In the genomic region with DNA sequence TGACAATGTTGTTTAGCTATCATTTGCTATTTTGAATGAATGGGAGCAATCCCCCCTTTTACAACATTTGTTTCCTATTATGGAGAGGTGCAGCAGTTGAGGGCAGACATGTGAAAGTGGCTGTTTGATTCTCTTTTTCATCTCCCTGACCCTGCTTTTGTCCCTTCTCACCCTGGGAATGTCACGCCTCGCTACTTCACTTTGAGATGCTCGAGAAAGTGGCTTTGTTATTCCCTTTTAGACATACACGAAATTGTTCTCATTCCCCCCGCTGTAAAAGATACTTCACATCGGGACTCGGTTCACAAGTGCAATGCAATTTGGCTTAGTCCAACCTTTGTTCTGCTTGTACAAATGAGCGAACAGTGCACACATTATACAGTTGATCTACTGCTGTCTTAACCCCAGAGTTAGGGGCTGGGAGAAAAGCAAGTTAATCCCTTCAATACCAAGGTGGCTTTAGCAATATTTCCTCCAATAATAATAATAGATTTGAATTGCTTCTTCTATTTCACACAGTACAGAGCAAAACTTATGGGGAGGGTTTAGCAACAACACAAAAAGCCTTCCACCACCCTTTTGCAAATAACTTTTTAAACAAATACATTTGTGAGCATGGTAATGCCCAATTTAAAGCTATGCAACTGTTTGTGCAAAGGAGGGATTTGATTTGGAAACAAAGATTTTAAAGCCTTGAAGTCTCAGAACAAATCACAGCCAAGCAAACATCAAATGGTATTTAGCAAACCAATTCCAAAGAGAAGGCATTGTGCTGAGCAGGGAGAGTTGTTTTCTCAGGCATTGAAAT, we compare ENCODE assay signal across 19 cellular contexts. TPM values are rescaled to one million over a fixed set of nuclear protein-coding genes. Genes with fewer than 3 reads are reported as not detected.
A peak's percentile ranks its signal among the peaks of the same experiment; 100 is the strongest.
DNase-seq lines count a peak whose midpoint lies in the region; ATAC-seq and TF ChIP-seq lines count a peak whose summit lies in the region.
"Had no signal": no experiment of that assay in that cellular context is flagged by ENCODE, and none has a peak within 500 bp of the region (broad histone marks: within the 10 kb centered on the region; RNA-seq: fewer than 3 reads in every experiment).

No MANE protein-coding gene starts in this region.

- H3K79me2 ChIP-seq in DND-41 (ENCODE audit: insufficient read depth, low read length) = no peaks in the 10 kb centered on the region

- intact Hi-C loops in CD4-positive, alpha-beta T cell (cut with DNase I, micrococcal nuclease) = loop anchor here (5.0 to 10.0 kb wide), 5 partner anchors 81 to 576 kb away; a partner anchor contains a TSS

- peaks cover 11% of the 10 kb centered on the region for H3K9me3 ChIP-seq in CD4-positive, alpha-beta T cell (ENCODE audit: control insufficient read depth, low read length)
- H3K9me3 ChIP-seq in DND-41 (ENCODE audit: insufficient read depth, low read length, severe bottlenecking) (no peaks in the 10 kb centered on the region), iPS-15b (ENCODE audit: control insufficient read depth, insufficient read depth, low read length) (no peaks in the 10 kb centered on the region)
- H3K9me3 ChIP-seq: BE2C had no signal

- peak overlapping the region; percentile 34 for H3K4me3 Mint-ChIP-seq in CD4-positive, alpha-beta T cell
- H3K4me3 Mint-ChIP-seq: activated T-cell treated with anti-CD3 and anti-CD28 coated beads, Interleukin-2, amount 50 U/mL, for 24 hours had no signal

- no peak for TF ChIP-seq CTCF in CD4-positive, alpha-beta T cell (IDR thresholded peaks at IDR 0.05)
- no peak for TF ChIP-seq CTCF in DND-41 (IDR thresholded peaks at IDR 0.05; ENCODE audit: borderline replicate concordance, extremely low read depth, low read length, poor library complexity, severe bottlenecking)

- POLR2A ChIA-PET in CD4-positive, alpha-beta T cell (lab: Charles Lee) = interaction anchor here (0.7 to 2.2 kb wide), 4 partner anchors 8 to 129 kb away, joined by 3 to 9 read pairs (median 4); no protein-coding TSS in a partner anchor

- no peak for DNase-seq in CD4-positive, alpha-beta T cell
- DNase-seq in DND-41 (no peak), NCI-H345 (lab: John Stamatoyannopoulos, UW) (peak; percentile 57), putamen (ENCODE audit: low spot score) (no peak), iPS-NIHi11 (ENCODE audit: low spot score) (no peak)
- DNase-seq in activated effector memory CD4-positive, alpha-beta T cell treated with anti-CD3 and anti-CD28 coated beads, Interleukin-2, amount 50 U/mL, for 16 hours = no peak
- DNase-seq: activated T-cell treated with anti-CD3 and anti-CD28 coated beads, Interleukin-2, amount 50 U/mL, for 24 hours; amygdala; BE2C; kidney glomerular epithelial cell; NCI-H1105 treated with DMSO at 0.1 percent for 48 hours; posterior cingulate gyrus; stimulated activated CD4-positive, alpha-beta T cell treated with anti-CD3 and anti-CD28 coated beads, Interleukin-15, amount 100 ng/mL, for 24 hours had no signal

- H3K27me3 Mint-ChIP-seq in CD4-positive, alpha-beta T cell = peaks cover 97% of the 10 kb centered on the region

- H3K27me3 ChIP-seq in CD4-positive, alpha-beta T cell (ENCODE audit: control insufficient read depth, insufficient read depth, low read length) = peaks cover 100% of the 10 kb centered on the region
- H3K27me3 ChIP-seq in DND-41 (ENCODE audit: insufficient read depth, low read length, poor library complexity) (no peaks in the 10 kb centered on the region), iPS-15b (ENCODE audit: control insufficient read depth, insufficient read depth, low read length) (peaks cover 67% of the 10 kb centered on the region)

- peak overlapping the region; percentile 62; the same call in 1 of the 2 replicates for H3K9ac ChIP-seq in DND-41 (ENCODE audit: low read depth, low read length)
- H3K9ac ChIP-seq in iPS-15b (ENCODE audit: low read depth, low read length) = no peak overlapping the region

- no peaks in the 10 kb centered on the region for H4K20me1 ChIP-seq in DND-41 (ENCODE audit: insufficient read depth, low read length)

- peaks cover 8% of the 10 kb centered on the region for H3K9me3 Mint-ChIP-seq in CD4-positive, alpha-beta T cell
- H3K9me3 Mint-ChIP-seq: activated T-cell treated with anti-CD3 and anti-CD28 coated beads, Interleukin-2, amount 50 U/mL, for 24 hours had no signal

- H3K27ac Mint-ChIP-seq in CD4-positive, alpha-beta T cell = peak overlapping the region; percentile 35

- ATAC-seq in CD4-positive, alpha-beta T cell (ENCODE audit: poor library complexity) = no peak
- ATAC-seq in DND-41 (ENCODE audit: insufficient read depth, low read depth) = no peak
- ATAC-seq in GM18858 (IDR thresholded peaks at IDR 0.05; ENCODE audit: unreplicated experiment) = no peak
- ATAC-seq: HCT116, K562, Right ventricle myocardium inferior had no signal

- peaks cover 82% of the 10 kb centered on the region for H3K4me1 Mint-ChIP-seq in CD4-positive, alpha-beta T cell (ENCODE audit: low read depth)

- H2AFZ ChIP-seq in DND-41 (ENCODE audit: low read depth, low read length) = no peak overlapping the region

- H3K4me3 ChIP-seq in DND-41 (ENCODE audit: low read depth in 1 of 2, low read length in 2 of 2) (peak overlapping the region in 1 of 2 experiments; percentile 58; a peak in 1 of 4 replicates), iPS-15b (ENCODE audit: low read depth, low read length) (peak overlapping the region; percentile 10)
- H3K4me3 ChIP-seq: K562 had no signal

- H3K36me3 ChIP-seq in DND-41 (ENCODE audit: insufficient read depth, low read length) = no peaks in the 10 kb centered on the region
- no peaks in the 10 kb centered on the region for H3K36me3 ChIP-seq in iPS-15b (ENCODE audit: control insufficient read depth, insufficient read depth, low read length)
- H3K36me3 ChIP-seq: BE2C had no signal

- peak overlapping the region; percentile 80 for H3K4me2 ChIP-seq in DND-41 (ENCODE audit: insufficient read depth, low read length)

- peaks cover 39% of the 10 kb centered on the region for H3K4me1 ChIP-seq in DND-41 (ENCODE audit: insufficient read depth, low read length)
- H3K4me1 ChIP-seq in iPS-15b (ENCODE audit: control insufficient read depth, insufficient read depth, low read length) = peaks cover 22% of the 10 kb centered on the region
- H3K4me1 ChIP-seq: BE2C had no signal

- CTCF ChIA-PET in CD4-positive, alpha-beta T cell (lab: Charles Lee) = interaction anchor here (1.1 to 2.0 kb wide), 3 partner anchors 8 to 197 kb away, joined by 3 to 6 read pairs (median 4); no protein-coding TSS in a partner anchor

- peaks cover 9% of the 10 kb centered on the region for H3K36me3 Mint-ChIP-seq in CD4-positive, alpha-beta T cell (ENCODE audit: low read depth)

- no peak overlapping the region for H3K27ac ChIP-seq in CD4-positive, alpha-beta T cell (ENCODE audit: low read depth, low read length)
- H3K27ac ChIP-seq in DND-41 (ENCODE audit: low read length) = peak overlapping the region; percentile 85; the same call in 1 of the 2 replicates
- H3K27ac ChIP-seq: epithelial cell of prostate had no signal

RNA-seq across cellular contexts. Expression of a gene that starts 5.7 kb away (rescaled TPM):
- under 1 TPM; 0.14 to 0.19 TPM for total RNA-seq in CD4-positive, alpha-beta T cell
- total RNA-seq: K562, Right ventricle myocardium inferior had no signal
